Comparison of ENCODE assay signal across 21 cellular contexts in the genomic region with DNA sequence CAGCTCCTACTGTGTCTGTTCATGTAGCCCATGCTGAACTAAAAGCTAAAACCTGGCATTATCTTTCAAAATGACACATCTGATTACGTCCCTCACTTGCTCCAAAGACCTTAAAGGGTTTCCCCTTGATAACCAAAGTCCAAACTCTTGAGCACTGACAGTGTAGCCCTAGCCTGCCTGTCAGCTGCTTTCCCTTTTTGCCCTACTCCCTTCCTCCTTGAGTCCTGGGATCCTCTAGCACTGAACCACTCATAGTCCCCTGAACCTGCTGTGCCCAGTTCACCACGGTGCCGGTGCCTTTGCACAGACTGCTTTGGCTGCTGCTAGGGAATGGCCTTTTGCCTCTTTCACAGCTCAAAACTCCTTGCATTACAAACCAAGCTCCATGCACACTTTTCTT.
"Had no signal": no experiment of that assay in that cellular context is flagged by ENCODE, and none has a peak within 500 bp of the region (broad histone marks: within the 10 kb centered on the region; RNA-seq: fewer than 3 reads in every experiment).

No MANE protein-coding gene starts in this region.

- H3K9me3 ChIP-seq: gastrocnemius medialis had no signal

- H3K9me3 Mint-ChIP-seq: activated naive CD4-positive, alpha-beta T cell treated with anti-CD3 and anti-CD28 coated beads, Interleukin-2, amount 10 ng/mL, durations not matched to agents 7 days and 5 days; activated naive CD8-positive, alpha-beta T cell treated with anti-CD3 and anti-CD28 coated beads, Interleukin-2, amount 50 U/mL, for 24 hours; naive B cell; neural progenitor cell had no signal

- H3K4me1 Mint-ChIP-seq: activated naive CD4-positive, alpha-beta T cell treated with anti-CD3 and anti-CD28 coated beads, Interleukin-2, amount 10 ng/mL, durations not matched to agents 7 days and 5 days; activated naive CD8-positive, alpha-beta T cell treated with anti-CD3 and anti-CD28 coated beads, Interleukin-2, amount 50 U/mL, for 24 hours; naive B cell; T-helper 17 cell had no signal

- H3K36me3 ChIP-seq: cardiac muscle cell, gastrocnemius medialis, neural progenitor cell had no signal

- ATAC-seq: activated naive CD8-positive, alpha-beta T cell treated with anti-CD3 and anti-CD28 coated beads, Interleukin-2, amount 50 U/mL, for 24 hours; esophagus mucosa; gastrocnemius medialis; left cardiac atrium; sciatic nerve; T-helper 17 cell had no signal

- H3K4me3 Mint-ChIP-seq: activated naive CD4-positive, alpha-beta T cell treated with anti-CD3 and anti-CD28 coated beads, Interleukin-2, amount 10 ng/mL, durations not matched to agents 7 days and 5 days; activated naive CD8-positive, alpha-beta T cell treated with anti-CD3 and anti-CD28 coated beads, Interleukin-2, amount 50 U/mL, for 24 hours; naive B cell; neural progenitor cell; T-helper 17 cell had no signal

- H3K27me3 ChIP-seq: cardiac muscle cell, gastrocnemius medialis, neural progenitor cell had no signal

- H3K27ac Mint-ChIP-seq: activated naive CD4-positive, alpha-beta T cell treated with anti-CD3 and anti-CD28 coated beads, Interleukin-2, amount 10 ng/mL, durations not matched to agents 7 days and 5 days; activated naive CD8-positive, alpha-beta T cell treated with anti-CD3 and anti-CD28 coated beads, Interleukin-2, amount 50 U/mL, for 24 hours; naive B cell; neural progenitor cell; T-helper 17 cell had no signal

- DNase-seq: activated CD4-positive, alpha-beta T cell treated with anti-CD3 and anti-CD28 coated beads for 4 hours; activated CD4-positive, alpha-beta T cell treated with anti-CD3 and anti-CD28 coated beads, Interleukin-2, amount 50 U/mL, for 48 hours; activated CD4-positive, CD25-positive, alpha-beta regulatory T cell; activated effector memory CD4-positive, alpha-beta T cell treated with Interleukin-2 at 50 U/mL for 16 hours; activated naive CD4-positive, alpha-beta T cell treated with anti-CD3 and anti-CD28 coated beads, Interleukin-2, amount 10 ng/mL, durations not matched to agents 7 days and 5 days; activated naive CD8-positive, alpha-beta T cell treated with anti-CD3 and anti-CD28 coated beads, Interleukin-2, amount 50 U/mL, for 24 hours; activated T-cell treated with anti-CD3 and anti-CD28 coated beads, Interleukin-2, amount 50 U/mL, for 48 hours; gastrocnemius medialis; head of caudate nucleus; left cardiac atrium; mesenchymal stem cell; naive B cell; posterior cingulate gyrus; stimulated activated CD4-positive, alpha-beta T cell treated with anti-CD3 and anti-CD28 coated beads, Interleukin-2, amount 100 ng/mL, for 48 hours; stimulated activated naive CD4-positive, alpha-beta T cell; T-helper 17 cell had no signal

- H3K36me3 Mint-ChIP-seq: activated naive CD4-positive, alpha-beta T cell treated with anti-CD3 and anti-CD28 coated beads, Interleukin-2, amount 10 ng/mL, durations not matched to agents 7 days and 5 days; naive B cell had no signal

- H3K27ac ChIP-seq: cardiac muscle cell, gastrocnemius medialis, neural progenitor cell had no signal

- H3K4me3 ChIP-seq: cardiac muscle cell, gastrocnemius medialis, neural progenitor cell, smooth muscle cell had no signal
